Comparison of ENCODE assay signal across 10 cellular contexts in the genomic region with DNA sequence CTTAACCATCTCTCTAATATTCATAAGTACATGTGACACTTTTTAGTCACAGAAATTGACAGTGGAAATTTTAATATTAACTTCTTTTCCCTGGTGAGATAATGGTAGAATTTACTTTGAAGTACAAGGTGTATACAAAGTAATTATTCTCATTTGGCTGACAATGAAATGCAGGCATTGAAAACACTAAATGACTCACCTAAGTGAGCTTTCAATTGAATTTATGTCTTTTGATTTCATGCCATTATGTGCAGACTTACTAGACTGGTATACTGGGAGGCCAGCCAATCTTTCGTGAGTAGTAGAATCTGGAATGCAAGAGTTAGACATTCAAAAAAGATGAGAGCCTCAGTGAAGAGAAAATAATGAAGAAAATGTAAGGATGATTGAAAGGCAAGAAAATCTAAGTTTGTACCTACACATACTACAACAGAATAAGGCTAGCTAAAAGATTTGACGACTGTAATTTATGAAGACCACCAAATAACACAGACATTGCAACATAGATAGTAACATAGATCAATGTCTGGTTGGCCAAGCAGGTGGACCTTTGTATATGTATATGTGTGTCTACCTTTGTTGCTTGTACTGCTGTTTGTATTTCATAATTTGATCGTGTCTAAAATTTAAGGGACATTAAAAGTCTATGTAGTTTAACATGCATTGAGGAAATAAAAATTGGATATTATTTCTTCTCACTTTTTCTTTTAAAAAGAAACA.
DNase-seq lines count a peak whose midpoint lies in the region; ATAC-seq and FAIRE-seq lines count a peak whose summit lies in the region.
"Had no signal": no experiment of that assay in that cellular context is flagged by ENCODE, and none has a peak within 500 bp of the region (broad histone marks: within the 10 kb centered on the region; RNA-seq: fewer than 3 reads in every experiment).

No MANE protein-coding gene starts in this region.

- no peak overlapping the region for H3K4me3 ChIP-seq in rectal smooth muscle tissue (ENCODE audit: low read length)
- no peak overlapping the region for H3K4me3 ChIP-seq in right cardiac atrium (ENCODE audit: low read length)

- H3K4me1 ChIP-seq in rectal smooth muscle tissue (ENCODE audit: control insufficient read depth, insufficient read depth, low read length): no peaks in the 10 kb centered on the region
- H3K4me1 ChIP-seq in right cardiac atrium (ENCODE audit: control insufficient read depth, insufficient read depth, low read length): no peaks in the 10 kb centered on the region

- H3K27me3 ChIP-seq in rectal smooth muscle tissue (ENCODE audit: control insufficient read depth, insufficient read depth, low read length): no peaks in the 10 kb centered on the region
- H3K27me3 ChIP-seq in right cardiac atrium (ENCODE audit: control insufficient read depth, insufficient read depth): no peaks in the 10 kb centered on the region

- FAIRE-seq in endometrium (lab: Jason Lieb, UNC): peak; percentile 55
- FAIRE-seq: small intestine had no signal

- no peaks in the 10 kb centered on the region for H3K36me3 ChIP-seq in rectal smooth muscle tissue (ENCODE audit: control insufficient read depth, insufficient read depth, low read length)

- ATAC-seq in HG02623 (IDR thresholded peaks at IDR 0.05; ENCODE audit: unreplicated experiment) (no peak), right cardiac atrium (no peak), HG03354 (IDR thresholded peaks at IDR 0.05; ENCODE audit: poor library complexity, severe bottlenecking, unreplicated experiment) (no peak)

- no peaks in the 10 kb centered on the region for H3K9me3 ChIP-seq in right cardiac atrium (ENCODE audit: control insufficient read depth, low read length)

- 75% methylated on average over 3 of the region's 3 CpGs for WGBS in right cardiac atrium

- H3K27ac ChIP-seq in rectal smooth muscle tissue (ENCODE audit: low read depth, low read length) (peak overlapping the region; percentile 51), right cardiac atrium (ENCODE audit: low read length) (no peak overlapping the region)

- intact Hi-C loops in right cardiac atrium (cut with DNase I): no loop called here

- DNase-seq in ELR (ENCODE audit: low read depth) (peak; percentile 96), NCI-H446 treated with DMSO at 0.1 percent for 48 hours (lab: John Stamatoyannopoulos, UW) (peak; percentile 86), right cardiac atrium (no peak), DMS79 treated with DMSO at 0.1 percent for 48 hours (lab: John Stamatoyannopoulos, UW) (no peak)
- DNase-seq: activated naive CD4-positive, alpha-beta T cell treated with anti-CD3 and anti-CD28 coated beads for 36 hours; small intestine had no signal

- H3K9ac ChIP-seq in rectal smooth muscle tissue (ENCODE audit: low read length): no peak overlapping the region

Comparison
In these comparisons a context has a peak if more than half of its experiments do, and no peak if none do; other contexts are left out.
1. DNase-seq: peak in ELR (single experiment) and NCI-H446 treated with DMSO at 0.1 percent for 48 hours (single experiment); none in right cardiac atrium (0 of 3) and DMS79 treated with DMSO at 0.1 percent for 48 hours (single experiment).